11 cellular contexts compared by ENCODE assay signal in genomic region chr7:138167222-138167621, GRCh38.
"Had no signal": no experiment of that assay in that cellular context is flagged by ENCODE, and none has a peak within 500 bp of the region (broad histone marks: within the 10 kb centered on the region; RNA-seq: fewer than 3 reads in every experiment).

No MANE protein-coding gene starts in this region.

- H3K27me3 ChIP-seq: uterus had no signal

- H2AFZ ChIP-seq: parathyroid adenoma had no signal

- H3K27ac Mint-ChIP-seq: activated CD8-positive, alpha-beta T cell treated with anti-CD3 and anti-CD28 coated beads for 36 hours; activated naive CD8-positive, alpha-beta T cell treated with anti-CD3 and anti-CD28 coated beads, Interleukin-2, amount 50 U/mL, for 24 hours; stimulated activated naive CD8-positive, alpha-beta T cell treated with anti-CD3 and anti-CD28 coated beads, Interleukin-15, amount 100 ng/mL, for 72 hours had no signal

- H3K4me3 Mint-ChIP-seq: activated CD8-positive, alpha-beta T cell treated with anti-CD3 and anti-CD28 coated beads for 36 hours; activated naive CD8-positive, alpha-beta T cell treated with anti-CD3 and anti-CD28 coated beads, Interleukin-2, amount 50 U/mL, for 24 hours; stimulated activated naive CD8-positive, alpha-beta T cell treated with anti-CD3 and anti-CD28 coated beads, Interleukin-15, amount 100 ng/mL, for 72 hours had no signal

- H3K9ac ChIP-seq: parathyroid adenoma had no signal

- DNase-seq: activated CD8-positive, alpha-beta T cell treated with anti-CD3 and anti-CD28 coated beads for 36 hours; activated naive CD4-positive, alpha-beta T cell treated with Interleukin-2 at 50 U/mL for 16 hours; activated naive CD8-positive, alpha-beta T cell treated with anti-CD3 and anti-CD28 coated beads, Interleukin-2, amount 50 U/mL, for 24 hours; glutamatergic neuron; left ventricle myocardium superior; stimulated activated CD4-positive, alpha-beta T cell treated with anti-CD3 and anti-CD28 coated beads, Interleukin-4, amount 100 ng/mL, for 4 hours; stimulated activated naive CD8-positive, alpha-beta T cell treated with anti-CD3 and anti-CD28 coated beads, Interleukin-15, amount 100 ng/mL, for 72 hours; uterus had no signal

- H3K36me3 ChIP-seq: thoracic aorta, uterus had no signal

- H3K27ac ChIP-seq: coronary artery, parathyroid adenoma, thoracic aorta, uterus had no signal

- H3K79me2 ChIP-seq: parathyroid adenoma had no signal

- H3K4me1 ChIP-seq: parathyroid adenoma, uterus had no signal

- H3K4me3 ChIP-seq: coronary artery, thoracic aorta, uterus had no signal
